Comparison of ENCODE assay signal across 8 cellular contexts in genomic region chr15:52567886-52568568, GRCh38. TPM values are rescaled to one million over a fixed set of nuclear protein-coding genes. Genes with fewer than 3 reads are reported as not detected.
DNase-seq lines count a peak whose midpoint lies in the region; ATAC-seq and TF ChIP-seq lines count a peak whose summit lies in the region.

No MANE protein-coding gene starts in this region.

- no peaks in the 10 kb centered on the region for H3K27me3 ChIP-seq in CD4-positive, CD25-positive, alpha-beta regulatory T cell (ENCODE audit: control insufficient read depth, insufficient read depth, low read length)
- H3K27me3 ChIP-seq in HUES48 (ENCODE audit: control insufficient read depth, insufficient read depth, low read length) (no peaks in the 10 kb centered on the region), right lobe of liver (no peaks in the 10 kb centered on the region)

- H3K9ac ChIP-seq in HUES48 (ENCODE audit: low read depth, low read length), result peak overlapping the region; percentile 99

- TF ChIP-seq CTCF in WI38 (IDR thresholded peaks at IDR 0.05; ENCODE audit: low read depth, low read length), result no peak
- no peak for TF ChIP-seq CTCF in choroid plexus epithelial cell (conservative IDR thresholded peaks at IDR 0.05; ENCODE audit: low read depth, low read length)
- TF ChIP-seq CTCF in right lobe of liver (IDR thresholded peaks at IDR 0.05), result no peak

- H3K4me3 ChIP-seq in CD4-positive, CD25-positive, alpha-beta regulatory T cell (ENCODE audit: low read depth, low read length), result peak overlapping the region; percentile 88
- H3K4me3 ChIP-seq in HUES48 (ENCODE audit: low read depth, low read length) (peak overlapping the region; percentile 98), WI38 (ENCODE audit: low read depth, low read length) (peak overlapping the region; percentile 75), choroid plexus epithelial cell (ENCODE audit: low read depth, low read length) (peak overlapping the region; percentile 89), right lobe of liver (peak overlapping the region; percentile 76 to 79 (median 79))

- H3K4me3 Mint-ChIP-seq in CD4-positive, CD25-positive, alpha-beta regulatory T cell, result peak overlapping the region; percentile 94 to 99 (median 97)

- peak overlapping the region; percentile 98 for H3K27ac ChIP-seq in CD4-positive, CD25-positive, alpha-beta regulatory T cell (ENCODE audit: insufficient read depth, low read length, poor library complexity, severe bottlenecking)
- H3K27ac ChIP-seq in HUES48 (ENCODE audit: low read depth, low read length), result peak overlapping the region; percentile 99
- H3K27ac ChIP-seq in right lobe of liver, result peak overlapping the region; percentile 88

- TF ChIP-seq POLR2A in right lobe of liver (IDR thresholded peaks at IDR 0.05), result no peak

- DNase-seq in CD4-positive, CD25-positive, alpha-beta regulatory T cell, result peak in 2 of 3 donors; percentile 9 to 56
- peak; percentile 48 for DNase-seq in choroid plexus epithelial cell (ENCODE audit: low read depth)
- peak; percentile 57 to 76 (median 72) for DNase-seq in right lobe of liver
- peak; percentile 20 for DNase-seq in stimulated activated CD8-positive, alpha-beta memory T cell treated with anti-CD3 and anti-CD28 coated beads, Interleukin-12 subunit alpha, Interleukin-12 subunit beta, amount 100 ng/mL, for 1 hour (ENCODE audit: low read depth)
- no peak for DNase-seq in MV-4-11 (lab: John Stamatoyannopoulos, UW)
- no peak for DNase-seq in cerebellar nuclear complex (lab: John Stamatoyannopoulos, UW)

- no peaks in the 10 kb centered on the region for H3K27me3 Mint-ChIP-seq in CD4-positive, CD25-positive, alpha-beta regulatory T cell

- no peaks in the 10 kb centered on the region for H3K36me3 Mint-ChIP-seq in CD4-positive, CD25-positive, alpha-beta regulatory T cell

- peak; percentile 38 to 43 for ATAC-seq in CD4-positive, CD25-positive, alpha-beta regulatory T cell (ENCODE audit: low read depth in 2 of 2)
- ATAC-seq in right lobe of liver, result peak; percentile 63 to 70 (median 64)

- intact Hi-C loops in right lobe of liver (cut with DNase I), result no loop called here

- H3K9me3 Mint-ChIP-seq in CD4-positive, CD25-positive, alpha-beta regulatory T cell, result no peaks in the 10 kb centered on the region

- H3K36me3 ChIP-seq in CD4-positive, CD25-positive, alpha-beta regulatory T cell (ENCODE audit: control insufficient read depth, insufficient read depth, low read length), result no peaks in the 10 kb centered on the region
- H3K36me3 ChIP-seq in HUES48 (ENCODE audit: control insufficient read depth, insufficient read depth, low read length) (no peaks in the 10 kb centered on the region), right lobe of liver (no peaks in the 10 kb centered on the region)

- H3K27ac Mint-ChIP-seq in CD4-positive, CD25-positive, alpha-beta regulatory T cell, result peak overlapping the region; percentile 95 to 100 (median 98)

- peaks cover 49% of the 10 kb centered on the region for H3K4me1 ChIP-seq in CD4-positive, CD25-positive, alpha-beta regulatory T cell (ENCODE audit: control insufficient read depth, insufficient read depth, low read length, poor library complexity, severe bottlenecking)
- H3K4me1 ChIP-seq in HUES48 (ENCODE audit: control insufficient read depth, insufficient read depth, low read length), result peaks cover 15% of the 10 kb centered on the region
- H3K4me1 ChIP-seq in right lobe of liver, result peaks cover 0 to 33% (median 6%) of the 10 kb centered on the region in 4 donors

- peaks cover 27 to 51% (median 43%) of the 10 kb centered on the region in 4 donors for H3K4me1 Mint-ChIP-seq in CD4-positive, CD25-positive, alpha-beta regulatory T cell

- 3% methylated on average over 21 of the region's 21 CpGs for WGBS in right lobe of liver (ENCODE audit: insufficient coverage, low coverage, low lambda C conversion rate, missing lambda C conversion rate)

- no peaks in the 10 kb centered on the region for H3K9me3 ChIP-seq in CD4-positive, CD25-positive, alpha-beta regulatory T cell (ENCODE audit: control insufficient read depth in 2 of 2, low read length in 2 of 2)
- H3K9me3 ChIP-seq in HUES48 (ENCODE audit: control insufficient read depth, insufficient read depth, low read length) (no peaks in the 10 kb centered on the region), right lobe of liver (no peaks in the 10 kb centered on the region)

RNA-seq across cellular contexts. Expression of gene ARPP19, which starts 0.8 kb away (rescaled TPM):
- 143 TPM for total RNA-seq in CD4-positive, CD25-positive, alpha-beta regulatory T cell
- 10 to 100 TPM; 72.1 to 83.1 (median 82.6) TPM for polyA plus RNA-seq in CD4-positive, CD25-positive, alpha-beta regulatory T cell
- total RNA-seq in right lobe of liver, result 10 to 100 TPM; 47.0 to 73.9 (median 51.6) TPM

RNA-seq across cellular contexts. Expression of gene MYO5A, which starts 39.3 kb away (rescaled TPM):
- total RNA-seq in CD4-positive, CD25-positive, alpha-beta regulatory T cell, result 63.3 TPM
- polyA plus RNA-seq in CD4-positive, CD25-positive, alpha-beta regulatory T cell, result 10 to 100 TPM in 2 of 4 donors, 1 to 10 TPM in 2; 6.1 to 14.6 (median 10.6) TPM
- total RNA-seq in right lobe of liver, result 10 to 100 TPM in 2 of 6 experiments, 1 to 10 TPM in 4; 3.2 to 13.3 (median 5.0) TPM

Comparison
In these comparisons a context has a peak if more than half of its experiments do, and no peak if none do; other contexts are left out.
1. DNase-seq: peak in CD4-positive, CD25-positive, alpha-beta regulatory T cell (2 of 3), choroid plexus epithelial cell (single experiment), right lobe of liver (3 of 3) and stimulated activated CD8-positive, alpha-beta memory T cell treated with anti-CD3 and anti-CD28 coated beads, Interleukin-12 subunit alpha, Interleukin-12 subunit beta, amount 100 ng/mL, for 1 hour (single experiment); none in MV-4-11 (single experiment) and cerebellar nuclear complex (0 of 2).
2. Peak in every context shown above with its lines, with median percentiles within 50 percentile points of each other: H3K27ac ChIP-seq and H3K4me3 ChIP-seq.